1 cellular context compared by ENCODE assay signal in the genomic region with DNA sequence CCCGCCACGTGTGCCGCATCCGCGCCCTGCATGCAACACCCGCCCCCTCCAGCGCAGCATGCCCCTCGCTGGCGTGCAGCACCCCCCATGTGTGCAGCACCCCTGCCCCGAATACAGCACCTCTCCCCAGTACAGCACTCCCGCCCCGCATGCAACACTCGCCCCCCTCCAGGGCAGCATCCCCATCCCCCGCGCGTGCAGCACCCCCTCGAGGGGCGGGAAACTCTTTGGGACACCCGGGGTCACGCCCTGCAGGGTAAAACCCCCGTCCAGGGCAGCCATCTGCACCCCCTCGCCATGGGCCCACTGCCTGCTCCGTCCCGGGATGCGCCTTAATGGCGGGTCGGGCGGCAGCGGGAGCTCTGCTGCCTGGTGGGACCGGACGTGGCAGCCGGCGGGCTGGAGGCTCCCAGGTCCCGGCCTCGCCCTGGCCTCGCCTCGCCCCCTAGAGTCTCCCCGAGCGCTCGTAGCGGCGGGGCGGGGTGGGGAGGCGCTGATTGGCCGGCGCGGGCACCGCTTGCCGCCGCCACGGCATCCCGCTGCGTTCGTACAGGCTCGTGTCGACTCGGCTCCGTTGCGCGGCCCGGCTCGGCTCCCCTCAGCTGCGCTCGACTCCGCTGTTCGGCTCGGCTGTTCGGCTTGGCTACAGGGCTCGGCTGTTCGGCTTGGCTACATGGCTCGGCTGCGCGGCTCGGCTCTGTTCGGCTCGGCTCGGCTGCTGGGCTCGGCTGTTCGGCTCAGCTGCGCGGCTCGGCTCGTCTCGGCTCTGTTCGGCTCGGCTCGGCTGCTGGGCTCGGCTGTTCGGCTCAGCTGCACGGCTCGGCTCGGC.
TF ChIP-seq lines count a peak whose summit lies in the region.

No MANE protein-coding gene starts in this region.

TF ChIP-seq in HepG2, 621 proteins besides CTCF, POLR2A, EP300 and RAD21 (continued from another document and continues in another):
- peak; percentile 60; the same call in 1 of the 2 replicates for TF ChIP-seq ZNF350 (CRISPR knock-in tag; IDR thresholded peaks at IDR 0.05; ENCODE audit: borderline replicate concordance, low read depth)
- no peak for TF ChIP-seq ZNF451 (CRISPR knock-in tag; IDR thresholded peaks at IDR 0.05)
- TF ChIP-seq, protein P1, sequence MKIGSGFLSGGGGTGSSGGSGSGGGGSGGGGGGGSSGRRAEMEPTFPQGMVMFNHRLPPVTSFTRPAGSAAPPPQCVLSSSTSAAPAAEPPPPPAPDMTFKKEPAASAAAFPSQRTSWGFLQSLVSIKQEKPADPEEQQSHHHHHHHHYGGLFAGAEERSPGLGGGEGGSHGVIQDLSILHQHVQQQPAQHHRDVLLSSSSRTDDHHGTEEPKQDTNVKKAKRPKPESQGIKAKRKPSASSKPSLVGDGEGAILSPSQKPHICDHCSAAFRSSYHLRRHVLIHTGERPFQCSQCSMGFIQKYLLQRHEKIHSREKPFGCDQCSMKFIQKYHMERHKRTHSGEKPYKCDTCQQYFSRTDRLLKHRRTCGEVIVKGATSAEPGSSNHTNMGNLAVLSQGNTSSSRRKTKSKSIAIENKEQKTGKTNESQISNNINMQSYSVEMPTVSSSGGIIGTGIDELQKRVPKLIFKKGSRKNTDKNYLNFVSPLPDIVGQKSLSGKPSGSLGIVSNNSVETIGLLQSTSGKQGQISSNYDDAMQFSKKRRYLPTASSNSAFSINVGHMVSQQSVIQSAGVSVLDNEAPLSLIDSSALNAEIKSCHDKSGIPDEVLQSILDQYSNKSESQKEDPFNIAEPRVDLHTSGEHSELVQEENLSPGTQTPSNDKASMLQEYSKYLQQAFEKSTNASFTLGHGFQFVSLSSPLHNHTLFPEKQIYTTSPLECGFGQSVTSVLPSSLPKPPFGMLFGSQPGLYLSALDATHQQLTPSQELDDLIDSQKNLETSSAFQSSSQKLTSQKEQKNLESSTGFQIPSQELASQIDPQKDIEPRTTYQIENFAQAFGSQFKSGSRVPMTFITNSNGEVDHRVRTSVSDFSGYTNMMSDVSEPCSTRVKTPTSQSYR (CRISPR knock-in tag; IDR thresholded peaks at IDR 0.05; ENCODE audit: borderline replicate concordance), result no peak; the same call in 1 of the 2 replicates
- TF ChIP-seq, protein P2, sequence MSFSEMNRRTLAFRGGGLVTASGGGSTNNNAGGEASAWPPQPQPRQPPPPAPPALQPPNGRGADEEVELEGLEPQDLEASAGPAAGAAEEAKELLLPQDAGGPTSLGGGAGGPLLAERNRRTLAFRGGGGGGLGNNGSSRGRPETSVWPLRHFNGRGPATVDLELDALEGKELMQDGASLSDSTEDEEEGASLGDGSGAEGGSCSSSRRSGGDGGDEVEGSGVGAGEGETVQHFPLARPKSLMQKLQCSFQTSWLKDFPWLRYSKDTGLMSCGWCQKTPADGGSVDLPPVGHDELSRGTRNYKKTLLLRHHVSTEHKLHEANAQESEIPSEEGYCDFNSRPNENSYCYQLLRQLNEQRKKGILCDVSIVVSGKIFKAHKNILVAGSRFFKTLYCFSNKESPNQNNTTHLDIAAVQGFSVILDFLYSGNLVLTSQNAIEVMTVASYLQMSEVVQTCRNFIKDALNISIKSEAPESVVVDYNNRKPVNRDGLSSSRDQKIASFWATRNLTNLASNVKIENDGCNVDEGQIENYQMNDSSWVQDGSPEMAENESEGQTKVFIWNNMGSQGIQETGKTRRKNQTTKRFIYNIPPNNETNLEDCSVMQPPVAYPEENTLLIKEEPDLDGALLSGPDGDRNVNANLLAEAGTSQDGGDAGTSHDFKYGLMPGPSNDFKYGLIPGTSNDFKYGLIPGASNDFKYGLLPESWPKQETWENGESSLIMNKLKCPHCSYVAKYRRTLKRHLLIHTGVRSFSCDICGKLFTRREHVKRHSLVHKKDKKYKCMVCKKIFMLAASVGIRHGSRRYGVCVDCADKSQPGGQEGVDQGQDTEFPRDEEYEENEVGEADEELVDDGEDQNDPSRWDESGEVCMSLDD (CRISPR knock-in tag; IDR thresholded peaks at IDR 0.05; ENCODE audit: borderline replicate concordance), result no peak
- peak; percentile 62; the same call in 1 of the 2 replicates for TF ChIP-seq ZNF619 (CRISPR knock-in tag; IDR thresholded peaks at IDR 0.05)
- no peak for TF ChIP-seq ZNF329 (CRISPR knock-in tag; IDR thresholded peaks at IDR 0.05; ENCODE audit: low read depth)
- TF ChIP-seq GTF2F1 (IDR thresholded peaks at IDR 0.05; ENCODE audit: low read length), result no peak
- no peak for TF ChIP-seq ZFP82 (CRISPR knock-in tag; IDR thresholded peaks at IDR 0.05; ENCODE audit: borderline replicate concordance)
- TF ChIP-seq TBX2 (CRISPR knock-in tag; IDR thresholded peaks at IDR 0.05; ENCODE audit: borderline replicate concordance), result 0 out of 2 replicates have a peak, but pooled peaks have one; percentile 42
- no peak for TF ChIP-seq HNRNPL (IDR thresholded peaks at IDR 0.05; ENCODE audit: low read depth, low read length)
- no peak for TF ChIP-seq RBM39 (IDR thresholded peaks at IDR 0.05; ENCODE audit: low read depth, low read length, poor library complexity, severe bottlenecking)
- no peak for TF ChIP-seq ZNF468 (CRISPR knock-in tag; IDR thresholded peaks at IDR 0.05)
- TF ChIP-seq TCF7L2 (IDR thresholded peaks at IDR 0.05; ENCODE audit: low read depth, low read length), result no peak
- TF ChIP-seq, protein P3, sequence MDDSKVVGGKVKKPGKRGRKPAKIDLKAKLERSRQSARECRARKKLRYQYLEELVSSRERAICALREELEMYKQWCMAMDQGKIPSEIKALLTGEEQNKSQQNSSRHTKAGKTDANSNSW (CRISPR knock-in tag; IDR thresholded peaks at IDR 0.05; ENCODE audit: borderline replicate concordance), result 0 out of 2 replicates have a peak, but pooled peaks have one; percentile 59
- TF ChIP-seq YEATS4 (CRISPR knock-in tag; IDR thresholded peaks at IDR 0.05; ENCODE audit: borderline replicate concordance), result no peak
- 0 out of 2 replicates have a peak, but pooled peaks have one; percentile 29 for TF ChIP-seq KDM3A (CRISPR knock-in tag; IDR thresholded peaks at IDR 0.05; ENCODE audit: low read depth)
- TF ChIP-seq TEAD3 (CRISPR knock-in tag; optimal IDR thresholded peaks at IDR 0.05; ENCODE audit: borderline replicate concordance), result peak; percentile 35
- no peak for TF ChIP-seq ASH2L (IDR thresholded peaks at IDR 0.05; ENCODE audit: insufficient read length, low read depth, low read length)
- peak; percentile 84 for TF ChIP-seq ZNF331 (CRISPR knock-in tag; IDR thresholded peaks at IDR 0.05)
- TF ChIP-seq ZBTB7A (CRISPR knock-in tag; IDR thresholded peaks at IDR 0.05), result no peak
- TF ChIP-seq SIX4 (CRISPR knock-in tag; IDR thresholded peaks at IDR 0.05), result 0 out of 2 replicates have a peak, but pooled peaks have one; percentile 14
- TF ChIP-seq, protein P4, sequence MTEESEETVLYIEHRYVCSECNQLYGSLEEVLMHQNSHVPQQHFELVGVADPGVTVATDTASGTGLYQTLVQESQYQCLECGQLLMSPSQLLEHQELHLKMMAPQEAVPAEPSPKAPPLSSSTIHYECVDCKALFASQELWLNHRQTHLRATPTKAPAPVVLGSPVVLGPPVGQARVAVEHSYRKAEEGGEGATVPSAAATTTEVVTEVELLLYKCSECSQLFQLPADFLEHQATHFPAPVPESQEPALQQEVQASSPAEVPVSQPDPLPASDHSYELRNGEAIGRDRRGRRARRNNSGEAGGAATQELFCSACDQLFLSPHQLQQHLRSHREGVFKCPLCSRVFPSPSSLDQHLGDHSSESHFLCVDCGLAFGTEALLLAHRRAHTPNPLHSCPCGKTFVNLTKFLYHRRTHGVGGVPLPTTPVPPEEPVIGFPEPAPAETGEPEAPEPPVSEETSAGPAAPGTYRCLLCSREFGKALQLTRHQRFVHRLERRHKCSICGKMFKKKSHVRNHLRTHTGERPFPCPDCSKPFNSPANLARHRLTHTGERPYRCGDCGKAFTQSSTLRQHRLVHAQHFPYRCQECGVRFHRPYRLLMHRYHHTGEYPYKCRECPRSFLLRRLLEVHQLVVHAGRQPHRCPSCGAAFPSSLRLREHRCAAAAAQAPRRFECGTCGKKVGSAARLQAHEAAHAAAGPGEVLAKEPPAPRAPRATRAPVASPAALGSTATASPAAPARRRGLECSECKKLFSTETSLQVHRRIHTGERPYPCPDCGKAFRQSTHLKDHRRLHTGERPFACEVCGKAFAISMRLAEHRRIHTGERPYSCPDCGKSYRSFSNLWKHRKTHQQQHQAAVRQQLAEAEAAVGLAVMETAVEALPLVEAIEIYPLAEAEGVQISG (CRISPR knock-in tag; IDR thresholded peaks at IDR 0.05), result no peak; the same call in 1 of the 2 replicates
- no peak for TF ChIP-seq KDM1A (CRISPR knock-in tag; IDR thresholded peaks at IDR 0.05)
- TF ChIP-seq ZNF205 (CRISPR knock-in tag; IDR thresholded peaks at IDR 0.05), result 0 out of 2 replicates have a peak, but pooled peaks have one; percentile 35
- TF ChIP-seq, protein P5, sequence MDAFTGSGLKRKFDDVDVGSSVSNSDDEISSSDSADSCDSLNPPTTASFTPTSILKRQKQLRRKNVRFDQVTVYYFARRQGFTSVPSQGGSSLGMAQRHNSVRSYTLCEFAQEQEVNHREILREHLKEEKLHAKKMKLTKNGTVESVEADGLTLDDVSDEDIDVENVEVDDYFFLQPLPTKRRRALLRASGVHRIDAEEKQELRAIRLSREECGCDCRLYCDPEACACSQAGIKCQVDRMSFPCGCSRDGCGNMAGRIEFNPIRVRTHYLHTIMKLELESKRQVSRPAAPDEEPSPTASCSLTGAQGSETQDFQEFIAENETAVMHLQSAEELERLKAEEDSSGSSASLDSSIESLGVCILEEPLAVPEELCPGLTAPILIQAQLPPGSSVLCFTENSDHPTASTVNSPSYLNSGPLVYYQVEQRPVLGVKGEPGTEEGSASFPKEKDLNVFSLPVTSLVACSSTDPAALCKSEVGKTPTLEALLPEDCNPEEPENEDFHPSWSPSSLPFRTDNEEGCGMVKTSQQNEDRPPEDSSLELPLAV (CRISPR knock-in tag; conservative IDR thresholded peaks at IDR 0.05; ENCODE audit: low read depth), result no peak
- TF ChIP-seq ZNF589 (CRISPR knock-in tag; conservative IDR thresholded peaks at IDR 0.05), result 0 out of 2 replicates have a peak, but pooled peaks have one; percentile 35
- TF ChIP-seq, protein P6, sequence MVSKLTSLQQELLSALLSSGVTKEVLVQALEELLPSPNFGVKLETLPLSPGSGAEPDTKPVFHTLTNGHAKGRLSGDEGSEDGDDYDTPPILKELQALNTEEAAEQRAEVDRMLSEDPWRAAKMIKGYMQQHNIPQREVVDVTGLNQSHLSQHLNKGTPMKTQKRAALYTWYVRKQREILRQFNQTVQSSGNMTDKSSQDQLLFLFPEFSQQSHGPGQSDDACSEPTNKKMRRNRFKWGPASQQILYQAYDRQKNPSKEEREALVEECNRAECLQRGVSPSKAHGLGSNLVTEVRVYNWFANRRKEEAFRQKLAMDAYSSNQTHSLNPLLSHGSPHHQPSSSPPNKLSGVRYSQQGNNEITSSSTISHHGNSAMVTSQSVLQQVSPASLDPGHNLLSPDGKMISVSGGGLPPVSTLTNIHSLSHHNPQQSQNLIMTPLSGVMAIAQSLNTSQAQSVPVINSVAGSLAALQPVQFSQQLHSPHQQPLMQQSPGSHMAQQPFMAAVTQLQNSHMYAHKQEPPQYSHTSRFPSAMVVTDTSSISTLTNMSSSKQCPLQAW (CRISPR knock-in tag; IDR thresholded peaks at IDR 0.05), result no peak
- no peak; the same call in 1 of the 2 replicates for TF ChIP-seq NFKB2 (CRISPR knock-in tag; IDR thresholded peaks at IDR 0.05; ENCODE audit: borderline replicate concordance)
- no peak; the same call in 1 of the 2 replicates for TF ChIP-seq EZH2 (conservative IDR thresholded peaks at IDR 0.05; ENCODE audit: low read depth, low read length)
- no peak for TF ChIP-seq ZSCAN25 (CRISPR knock-in tag; IDR thresholded peaks at IDR 0.05)
- TF ChIP-seq GABPA (IDR thresholded peaks at IDR 0.05; ENCODE audit: low read depth, low read length), result no peak
- no peak for TF ChIP-seq GABPA (CRISPR knock-in tag; IDR thresholded peaks at IDR 0.05; ENCODE audit: low read depth)
- no peak for TF ChIP-seq ZKSCAN8 (CRISPR knock-in tag; IDR thresholded peaks at IDR 0.05; ENCODE audit: borderline replicate concordance)
- TF ChIP-seq, protein P7, sequence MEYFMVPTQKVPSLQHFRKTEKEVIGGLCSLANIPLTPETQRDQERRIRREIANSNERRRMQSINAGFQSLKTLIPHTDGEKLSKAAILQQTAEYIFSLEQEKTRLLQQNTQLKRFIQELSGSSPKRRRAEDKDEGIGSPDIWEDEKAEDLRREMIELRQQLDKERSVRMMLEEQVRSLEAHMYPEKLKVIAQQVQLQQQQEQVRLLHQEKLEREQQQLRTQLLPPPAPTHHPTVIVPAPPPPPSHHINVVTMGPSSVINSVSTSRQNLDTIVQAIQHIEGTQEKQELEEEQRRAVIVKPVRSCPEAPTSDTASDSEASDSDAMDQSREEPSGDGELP (IDR thresholded peaks at IDR 0.05; ENCODE audit: borderline replicate concordance, low read depth), result peak; percentile 70; the same call in 1 of the 2 replicates
- no peak for TF ChIP-seq ZNF432 (CRISPR knock-in tag; IDR thresholded peaks at IDR 0.05; ENCODE audit: borderline replicate concordance)
- peak; percentile 41 for TF ChIP-seq SALL1 (CRISPR knock-in tag; IDR thresholded peaks at IDR 0.05)
- TF ChIP-seq, protein P8, sequence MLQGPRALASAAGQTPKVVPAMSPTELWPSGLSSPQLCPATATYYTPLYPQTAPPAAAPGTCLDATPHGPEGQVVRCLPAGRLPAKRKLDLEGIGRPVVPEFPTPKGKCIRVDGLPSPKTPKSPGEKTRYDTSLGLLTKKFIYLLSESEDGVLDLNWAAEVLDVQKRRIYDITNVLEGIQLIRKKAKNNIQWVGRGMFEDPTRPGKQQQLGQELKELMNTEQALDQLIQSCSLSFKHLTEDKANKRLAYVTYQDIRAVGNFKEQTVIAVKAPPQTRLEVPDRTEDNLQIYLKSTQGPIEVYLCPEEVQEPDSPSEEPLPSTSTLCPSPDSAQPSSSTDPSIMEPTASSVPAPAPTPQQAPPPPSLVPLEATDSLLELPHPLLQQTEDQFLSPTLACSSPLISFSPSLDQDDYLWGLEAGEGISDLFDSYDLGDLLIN (CRISPR knock-in tag; IDR thresholded peaks at IDR 0.05; ENCODE audit: borderline replicate concordance), result no peak
- TF ChIP-seq SOX5 (CRISPR knock-in tag; IDR thresholded peaks at IDR 0.05; ENCODE audit: borderline replicate concordance), result peak; percentile 20; the same call in 1 of the 2 replicates
- TF ChIP-seq, protein P9, sequence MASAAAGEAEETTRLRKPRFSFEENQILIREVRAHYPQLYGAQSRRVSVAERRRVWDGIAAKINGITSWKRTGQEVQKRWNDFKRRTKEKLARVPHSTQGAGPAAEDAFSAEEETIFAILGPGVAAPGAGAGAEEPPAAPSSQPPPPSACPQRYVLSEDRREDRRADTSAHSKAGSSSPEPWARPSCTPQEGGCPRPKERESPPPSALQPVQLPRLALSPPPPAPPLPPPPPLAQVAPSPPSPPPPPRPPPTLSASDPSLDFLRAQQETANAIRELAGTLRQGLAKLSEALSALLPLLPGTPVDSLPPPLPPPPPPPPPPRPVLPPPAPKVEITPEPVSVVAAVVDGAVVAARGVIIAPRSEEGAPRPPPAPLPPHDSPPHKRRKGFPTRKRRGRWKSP (CRISPR knock-in tag; IDR thresholded peaks at IDR 0.05), result peak; percentile 73
- no peak; the same call in 1 of the 2 replicates for TF ChIP-seq ZNF777 (CRISPR knock-in tag; IDR thresholded peaks at IDR 0.05)
- no peak for TF ChIP-seq ZNF775 (CRISPR knock-in tag; IDR thresholded peaks at IDR 0.05; ENCODE audit: borderline replicate concordance)
- TF ChIP-seq, protein P10, sequence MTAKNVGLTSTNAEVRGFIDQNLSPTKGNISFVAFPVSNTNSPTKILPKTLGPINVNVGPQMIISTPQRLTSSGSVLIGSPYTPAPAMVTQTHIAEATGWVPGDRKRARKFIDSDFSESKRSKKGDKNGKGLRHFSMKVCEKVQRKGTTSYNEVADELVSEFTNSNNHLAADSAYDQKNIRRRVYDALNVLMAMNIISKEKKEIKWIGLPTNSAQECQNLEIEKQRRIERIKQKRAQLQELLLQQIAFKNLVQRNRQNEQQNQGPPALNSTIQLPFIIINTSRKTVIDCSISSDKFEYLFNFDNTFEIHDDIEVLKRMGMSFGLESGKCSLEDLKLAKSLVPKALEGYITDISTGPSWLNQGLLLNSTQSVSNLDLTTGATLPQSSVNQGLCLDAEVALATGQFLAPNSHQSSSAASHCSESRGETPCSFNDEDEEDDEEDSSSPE (CRISPR knock-in tag; IDR thresholded peaks at IDR 0.05), result peak; percentile 80
- TF ChIP-seq ARID2 (CRISPR knock-in tag; IDR thresholded peaks at IDR 0.05; ENCODE audit: borderline replicate concordance), result no peak
